11 cellular contexts compared by ENCODE assay signal in genomic region chr6:3997144-3997770, GRCh38.
A peak's percentile ranks its signal among the peaks of the same experiment; 100 is the strongest.
DNase-seq lines count a peak whose midpoint lies in the region; ATAC-seq, FAIRE-seq and TF ChIP-seq lines count a peak whose summit lies in the region.
"Had no signal": no experiment of that assay in that cellular context is flagged by ENCODE, and none has a peak within 500 bp of the region (broad histone marks: within the 10 kb centered on the region; RNA-seq: fewer than 3 reads in every experiment).

No MANE protein-coding gene starts in this region.

- no peak for ATAC-seq in A549

- WGBS in A549 (ENCODE audit: missing lambda C conversion rate): 84% methylated on average over 3 of the region's 3 CpGs
- no CpG with 5 or more reads among the region's 3 CpGs for WGBS in mesodermal cell (ENCODE audit: insufficient coverage in 2 of 2), 2 experiments

- POLR2A ChIA-PET in A549 (lab: Yijun Ruan, JAX): interaction anchor here (0.6 kb wide), 1 partner anchor 21 kb away, joined by 3 read pairs; no protein-coding TSS in a partner anchor

- no peak for TF ChIP-seq CTCF in A549 (IDR thresholded peaks at IDR 0.05)
- no peak for TF ChIP-seq CTCF in dorsolateral prefrontal cortex (IDR thresholded peaks at IDR 0.05 in 54 of 56, conservative IDR thresholded peaks at IDR 0.05 in 2 of 56; ENCODE audit: low read depth in 1 of 56, partially characterized antibody in 56 of 56)

- H3K4me3 ChIP-seq in A549 (no peak overlapping the region), HUES48 (ENCODE audit: low read depth, low read length) (no peak overlapping the region), dorsolateral prefrontal cortex (peak overlapping the region in 1 of 59 donors; percentile 0), mesodermal cell (ENCODE audit: extremely low read depth, insufficient read depth, low read length, poor library complexity, severe bottlenecking) (no peak overlapping the region)
- H3K4me3 ChIP-seq: ovary had no signal

- H3K27ac ChIP-seq in A549: no peak overlapping the region
- H3K27ac ChIP-seq in HUES48 (ENCODE audit: low read depth, low read length): peak overlapping the region; percentile 39
- H3K27ac ChIP-seq in dorsolateral prefrontal cortex: peak overlapping the region in 37 of 59 donors; percentile 7 to 76 (median 40)
- peak overlapping the region; percentile 67 for H3K27ac ChIP-seq in mesodermal cell (ENCODE audit: low read depth, low read length, severe bottlenecking)
- H3K27ac ChIP-seq: ovary had no signal

- H3K36me3 ChIP-seq in HUES48 (ENCODE audit: control insufficient read depth, insufficient read depth, low read length) (no peaks in the 10 kb centered on the region), mesodermal cell (ENCODE audit: control insufficient read depth, insufficient read depth, low read length) (no peaks in the 10 kb centered on the region)
- H3K36me3 ChIP-seq: ovary had no signal

- no peak for FAIRE-seq in A549 (lab: Jason Lieb, UNC)

- intact Hi-C loops in dorsolateral prefrontal cortex (cut with DNase I): loop anchor here in 1 of 2 donors (10.0 kb wide), 1 partner anchor 722 kb away; no protein-coding TSS in a partner anchor

- 0 out of 3 replicates have a peak overlapping the region, but pooled peaks have one; percentile 9 for H3K4me2 ChIP-seq in A549

- DNase-seq in A549 (ENCODE audit: low read depth in 1 of 2, low spot score in 1 of 2) (no peak), dorsolateral prefrontal cortex (no peak), NCI-H146 treated with DMSO at 0.1 percent for 48 hours (lab: John Stamatoyannopoulos, UW; ENCODE audit: unreplicated experiment) (no peak), NCI-H187 (lab: John Stamatoyannopoulos, UW) (no peak), ecto neural progenitor cell (ENCODE audit: low spot score) (no peak)
- no peak for DNase-seq in activated CD8-positive, alpha-beta memory T cell treated with anti-CD3 and anti-CD28 coated beads, Interleukin-2, amount 50 U/mL, for 4 hours
- DNase-seq: NCI-H748 treated with DMSO at 0.1 percent for 48 hours, ovary, T-helper 1 cell had no signal

- H3K9me3 ChIP-seq in A549: no peaks in the 10 kb centered on the region
- no peaks in the 10 kb centered on the region for H3K9me3 ChIP-seq in HUES48 (ENCODE audit: control insufficient read depth, insufficient read depth, low read length)
- no peaks in the 10 kb centered on the region for H3K9me3 ChIP-seq in mesodermal cell (ENCODE audit: control insufficient read depth, low read length)
- H3K9me3 ChIP-seq: ovary had no signal

- no peaks in the 10 kb centered on the region for H3K4me1 ChIP-seq in A549
- peaks cover 24% of the 10 kb centered on the region for H3K4me1 ChIP-seq in HUES48 (ENCODE audit: control insufficient read depth, insufficient read depth, low read length)
- H3K4me1 ChIP-seq in mesodermal cell (ENCODE audit: control insufficient read depth, insufficient read depth, low read length, poor library complexity, severe bottlenecking): peaks cover 8% of the 10 kb centered on the region

- CTCF ChIA-PET in A549 (lab: Yijun Ruan, JAX): interaction anchor here (1.1 to 2.7 kb wide), 9 partner anchors 9 to 265 kb away, joined by 3 to 15 read pairs (median 3); partner anchors contain the start of gene FAM50B

- H3K9ac ChIP-seq in HUES48 (ENCODE audit: low read depth, low read length): no peak overlapping the region

- H3K27me3 ChIP-seq in HUES48 (ENCODE audit: control insufficient read depth, insufficient read depth, low read length): no peaks in the 10 kb centered on the region
- no peaks in the 10 kb centered on the region for H3K27me3 ChIP-seq in dorsolateral prefrontal cortex
- H3K27me3 ChIP-seq: ovary had no signal

- TF ChIP-seq POLR2A in A549 (IDR thresholded peaks at IDR 0.05; ENCODE audit: low read length): no peak

- TF ChIP-seq RAD21 in A549 (conservative IDR thresholded peaks at IDR 0.05 in 1 of 2, IDR thresholded peaks at IDR 0.05 in 1 of 2): no peak

- TF ChIP-seq EP300 in A549 (IDR thresholded peaks at IDR 0.05): no peak

TF ChIP-seq in A549, 52 proteins besides CTCF, POLR2A, EP300 and RAD21:
- TF ChIP-seq HOXB13 (CRISPR knock-in tag; IDR thresholded peaks at IDR 0.05; ENCODE audit: low read depth) (no peak), MAFK (IDR thresholded peaks at IDR 0.05; ENCODE audit: partially characterized antibody) (peak; percentile 61)
TF ChIP-seq in A549: peak in this region for 1.

Comparison
In these comparisons a context has a peak if more than half of its experiments do, and no peak if none do; other contexts are left out.
1. H3K27ac ChIP-seq: peak in HUES48 (single experiment), dorsolateral prefrontal cortex (37 of 59) and mesodermal cell (single experiment); none in A549 (0 of 2).